Comparison of ENCODE assay signal across 10 cellular contexts in the genomic region with DNA sequence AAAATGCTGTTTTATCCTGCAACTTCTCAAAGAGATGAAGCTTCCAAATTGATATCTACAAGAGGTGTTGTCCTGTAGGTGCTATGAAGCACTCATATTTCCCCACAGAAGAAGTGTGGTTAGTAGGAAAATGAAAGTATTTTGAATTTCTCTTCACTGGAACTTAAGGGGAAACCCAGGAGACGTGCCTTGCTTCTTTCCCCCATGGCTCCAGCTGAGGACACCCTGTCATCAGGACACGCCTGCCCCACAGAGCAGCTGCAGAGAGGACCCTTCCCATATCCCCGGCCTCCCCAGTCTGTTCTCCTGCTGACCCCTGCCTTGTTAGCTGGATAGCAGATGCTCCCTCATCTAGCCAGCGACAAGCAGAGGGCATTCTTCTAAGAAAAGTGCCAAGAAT.
DNase-seq lines count a peak whose midpoint lies in the region; ATAC-seq and TF ChIP-seq lines count a peak whose summit lies in the region.
"Had no signal": no experiment of that assay in that cellular context is flagged by ENCODE, and none has a peak within 500 bp of the region (broad histone marks: within the 10 kb centered on the region; RNA-seq: fewer than 3 reads in every experiment).

No MANE protein-coding gene starts in this region.

- intact Hi-C loops in A673 (cut with micrococcal nuclease; ENCODE audit: unreplicated experiment): no loop called here

- TF ChIP-seq CTCF in A673 (conservative IDR thresholded peaks at IDR 0.05; ENCODE audit: low read depth, low read length): no peak

- no peaks in the 10 kb centered on the region for H3K9me3 ChIP-seq in A673 (ENCODE audit: low read depth, low read length, poor library complexity, severe bottlenecking)
- H3K9me3 ChIP-seq: prostate gland had no signal

- no peaks in the 10 kb centered on the region for H3K4me1 ChIP-seq in A673 (ENCODE audit: insufficient read depth, low read length, poor library complexity, severe bottlenecking)
- H3K4me1 ChIP-seq: prostate gland had no signal

- no peaks in the 10 kb centered on the region for H3K27me3 ChIP-seq in A673 (replicated peaks; ENCODE audit: insufficient read depth, low read depth, low read length, poor library complexity)

- H3K4me3 ChIP-seq in A673 (ENCODE audit: low read depth, low read length, poor library complexity, severe bottlenecking): no peak overlapping the region
- H3K4me3 ChIP-seq: prostate gland had no signal

- no peaks in the 10 kb centered on the region for H3K36me3 ChIP-seq in A673 (ENCODE audit: insufficient read depth, low read length, poor library complexity, severe bottlenecking)
- H3K36me3 ChIP-seq: prostate gland had no signal

- H3K27ac ChIP-seq in A673 (ENCODE audit: low read depth, low read length, poor library complexity, severe bottlenecking): no peak overlapping the region
- H3K27ac ChIP-seq: prostate gland had no signal

- no TSS peak for BruUV-seq in A673 (replicated peaks; lab: Mats Ljungman, UMichigan)

- POLR2A ChIA-PET in A673 (lab: Charles Lee; ENCODE audit: low non-redundant PET): no interaction called here

- peak; percentile 9 for ATAC-seq in GM19328 (IDR thresholded peaks at IDR 0.05; ENCODE audit: unreplicated experiment)
- peak; percentile 20 for ATAC-seq in HG03064 (IDR thresholded peaks at IDR 0.05; ENCODE audit: low read depth, unreplicated experiment)
- ATAC-seq in GM18861 (IDR thresholded peaks at IDR 0.05; ENCODE audit: unreplicated experiment): no peak

- DNase-seq in activated CD8-positive, alpha-beta memory T cell treated with anti-CD3 and anti-CD28 coated beads for 48 hours (ENCODE audit: low read depth in 2 of 3, low spot score in 2 of 3): peak; percentile 22 to 26 (median 23)
- DNase-seq in stimulated activated CD8-positive, alpha-beta memory T cell treated with anti-CD3 and anti-CD28 coated beads, Interleukin-15, amount 100 ng/mL, for 24 hours (ENCODE audit: low read depth): peak; percentile 15
- DNase-seq in SW 1271 (lab: John Stamatoyannopoulos, UW) (no peak), KG1 (lab: John Stamatoyannopoulos, UW) (no peak), A673 (ENCODE audit: low spot score) (no peak)
- DNase-seq: NCI-H345 had no signal

- CTCF ChIA-PET in A673 (lab: Charles Lee): interaction anchor here (0.6 kb wide), 1 partner anchor 9 kb away, joined by 3 read pairs; no protein-coding TSS in a partner anchor

Comparison
In these comparisons a context has a peak if more than half of its experiments do, and no peak if none do; other contexts are left out.
1. DNase-seq: peak in activated CD8-positive, alpha-beta memory T cell treated with anti-CD3 and anti-CD28 coated beads for 48 hours (3 of 3) and stimulated activated CD8-positive, alpha-beta memory T cell treated with anti-CD3 and anti-CD28 coated beads, Interleukin-15, amount 100 ng/mL, for 24 hours (single experiment); none in SW 1271 (0 of 2), KG1 (single experiment) and A673 (single experiment).